In genomic region chr20:6651561-6651960, GRCh38 we compare ENCODE assay signal across 17 cellular contexts.
A peak's percentile ranks its signal among the peaks of the same experiment; 100 is the strongest.
DNase-seq lines count a peak whose midpoint lies in the region; ATAC-seq and TF ChIP-seq lines count a peak whose summit lies in the region.
"Had no signal": no experiment of that assay in that cellular context is flagged by ENCODE, and none has a peak within 500 bp of the region (broad histone marks: within the 10 kb centered on the region; RNA-seq: fewer than 3 reads in every experiment).

No MANE protein-coding gene starts in this region.

- ATAC-seq in GM19397 (IDR thresholded peaks at IDR 0.05; ENCODE audit: unreplicated experiment): peak; percentile 73
- peak; percentile 45 for ATAC-seq in HG02759 (IDR thresholded peaks at IDR 0.05; ENCODE audit: unreplicated experiment)
- ATAC-seq in HG03354 (IDR thresholded peaks at IDR 0.05; ENCODE audit: poor library complexity, severe bottlenecking, unreplicated experiment): peak; percentile 80
- no peak for ATAC-seq in CD4-positive, alpha-beta T cell (ENCODE audit: poor library complexity)
- ATAC-seq: activated CD4-positive, CD25-positive, alpha-beta regulatory T cell treated with anti-CD3 and anti-CD28 coated beads, Interleukin-2, amount 50 U/mL, for 24 hours; activated CD8-positive, alpha-beta T cell treated with anti-CD3 and anti-CD28 coated beads, Interleukin-2, amount 10 ng/mL, durations not matched to agents 7 days and 5 days had no signal

- H3K27ac Mint-ChIP-seq in CD4-positive, alpha-beta T cell: no peak overlapping the region
- H3K27ac Mint-ChIP-seq: activated CD8-positive, alpha-beta T cell treated with anti-CD3 and anti-CD28 coated beads, Interleukin-2, amount 10 ng/mL, durations not matched to agents 7 days and 5 days; CD4-positive, CD25-positive, alpha-beta regulatory T cell; IgD-negative memory B cell had no signal

- TF ChIP-seq CTCF in CD4-positive, alpha-beta T cell (IDR thresholded peaks at IDR 0.05): no peak

- POLR2A ChIA-PET in CD4-positive, alpha-beta T cell (lab: Charles Lee): no interaction called here

- DNase-seq in mucosa of gallbladder (ENCODE audit: low spot score) (peak; percentile 17), NCI-H226 (no peak), DMS153 (lab: John Stamatoyannopoulos, UW) (no peak)
- DNase-seq in CD4-positive, alpha-beta T cell: no peak
- DNase-seq: activated CD8-positive, alpha-beta T cell treated with anti-CD3 and anti-CD28 coated beads, Interleukin-2, amount 10 ng/mL, durations not matched to agents 7 days and 5 days; CD4-positive, CD25-positive, alpha-beta regulatory T cell; NCI-H2081 treated with DMSO at 0.1 percent for 48 hours; NCI-H446; SIG-M5 had no signal

- H3K9me3 Mint-ChIP-seq in CD4-positive, alpha-beta T cell: no peaks in the 10 kb centered on the region
- H3K9me3 Mint-ChIP-seq: IgD-negative memory B cell had no signal

- no peaks in the 10 kb centered on the region for H3K27me3 Mint-ChIP-seq in CD4-positive, alpha-beta T cell
- H3K27me3 Mint-ChIP-seq: CD4-positive, CD25-positive, alpha-beta regulatory T cell; IgD-negative memory B cell had no signal

- no peaks in the 10 kb centered on the region for H3K9me3 ChIP-seq in CD4-positive, alpha-beta T cell (ENCODE audit: control insufficient read depth, low read length)
- H3K9me3 ChIP-seq: suprapubic skin, uterus had no signal

- H3K4me3 Mint-ChIP-seq in CD4-positive, alpha-beta T cell: no peak overlapping the region
- H3K4me3 Mint-ChIP-seq: activated CD8-positive, alpha-beta T cell treated with anti-CD3 and anti-CD28 coated beads, Interleukin-2, amount 10 ng/mL, durations not matched to agents 7 days and 5 days; CD4-positive, CD25-positive, alpha-beta regulatory T cell; IgD-negative memory B cell had no signal

- no peaks in the 10 kb centered on the region for H3K36me3 Mint-ChIP-seq in CD4-positive, alpha-beta T cell (ENCODE audit: low read depth)
- H3K36me3 Mint-ChIP-seq: CD4-positive, CD25-positive, alpha-beta regulatory T cell; IgD-negative memory B cell had no signal

- CTCF ChIA-PET in CD4-positive, alpha-beta T cell (lab: Charles Lee): no interaction called here

- intact Hi-C loops in CD4-positive, alpha-beta T cell (cut with DNase I, micrococcal nuclease): no loop called here

- H3K4me1 Mint-ChIP-seq in CD4-positive, alpha-beta T cell (ENCODE audit: low read depth): no peaks in the 10 kb centered on the region
- H3K4me1 Mint-ChIP-seq: CD4-positive, CD25-positive, alpha-beta regulatory T cell; IgD-negative memory B cell had no signal

- H3K27ac ChIP-seq in CD4-positive, alpha-beta T cell (ENCODE audit: low read depth, low read length): no peak overlapping the region
- H3K27ac ChIP-seq: coronary artery, suprapubic skin, uterus had no signal

- H3K27me3 ChIP-seq in CD4-positive, alpha-beta T cell (ENCODE audit: control insufficient read depth, insufficient read depth, low read length): no peaks in the 10 kb centered on the region
- H3K27me3 ChIP-seq: suprapubic skin, uterus had no signal
